18 cellular contexts compared by ENCODE assay signal in the genomic region with DNA sequence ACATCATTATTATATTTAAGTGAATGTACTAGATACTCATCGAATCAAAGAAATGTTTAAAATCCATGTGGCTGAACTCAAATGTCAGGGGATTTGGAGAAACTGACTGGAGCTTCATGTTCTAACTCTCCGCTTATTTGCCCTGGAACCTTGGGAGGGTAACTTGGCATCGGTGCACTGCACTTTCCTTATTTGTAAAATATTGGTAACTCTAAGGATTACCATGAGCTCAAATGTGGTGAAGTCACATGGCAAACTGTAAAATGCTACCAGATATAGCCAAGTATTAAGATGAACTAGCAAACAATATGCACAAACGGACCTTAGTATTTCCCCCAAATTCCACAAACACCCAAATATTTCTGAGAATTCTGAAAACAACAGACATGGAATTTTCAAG.
DNase-seq lines count a peak whose midpoint lies in the region; ATAC-seq and TF ChIP-seq lines count a peak whose summit lies in the region.
"Had no signal": no experiment of that assay in that cellular context is flagged by ENCODE, and none has a peak within 500 bp of the region (broad histone marks: within the 10 kb centered on the region; RNA-seq: fewer than 3 reads in every experiment).

No MANE protein-coding gene starts in this region.

- POLR2A ChIA-PET in T-cell (lab: Charles Lee) = interaction anchor here (0.6 to 3.3 kb wide), 18 partner anchors 9 to 210 kb away, joined by 3 to 29 read pairs (median 4); no protein-coding TSS in a partner anchor
- POLR2A ChIA-PET in Caco-2 (lab: Charles Lee) = no interaction called here
- POLR2A ChIA-PET in OCI-LY7 (lab: Charles Lee) = interaction anchor here (0.6 to 2.9 kb wide), 15 partner anchors 9 to 117 kb away, joined by 3 to 10 read pairs (median 4); no protein-coding TSS in a partner anchor

- H3K4me1 Mint-ChIP-seq in activated T-cell treated with anti-CD3 and anti-CD28 coated beads, Interleukin-2, amount 50 U/mL, for 24 hours (ENCODE audit: low read depth) = peaks cover 100% of the 10 kb centered on the region
- peaks cover 85 to 100% (median 94%) of the 10 kb centered on the region in 3 donors for H3K4me1 Mint-ChIP-seq in T-cell
- peaks cover 66% of the 10 kb centered on the region for H3K4me1 Mint-ChIP-seq in stimulated activated naive CD8-positive, alpha-beta T cell treated with anti-CD3 and anti-CD28 coated beads, Interleukin-15, amount 100 ng/mL, for 72 hours
- H3K4me1 Mint-ChIP-seq in Caco-2 (ENCODE audit: low read depth, unreplicated experiment) = peaks cover 6% of the 10 kb centered on the region

- no peaks in the 10 kb centered on the region for H3K27me3 ChIP-seq in Caco-2 (replicated peaks; ENCODE audit: control insufficient read depth, insufficient read depth, low read length)
- H3K27me3 ChIP-seq: esophagus muscularis mucosa, hepatocyte, suprapubic skin had no signal

- H3K79me2 ChIP-seq in OCI-LY7 (ENCODE audit: insufficient read depth, low read depth, low read length) = peaks cover 100% of the 10 kb centered on the region
- H3K79me2 ChIP-seq: parathyroid adenoma had no signal

- DNase-seq in activated T-cell treated with anti-CD3 and anti-CD28 coated beads, Interleukin-2, amount 50 U/mL, for 24 hours = no peak
- DNase-seq in activated T-cell treated with anti-CD3 and anti-CD28 coated beads, Interleukin-2, amount 50 U/mL, for 1 hour = no peak
- DNase-seq in T-cell (no peak), epithelial cell of prostate (ENCODE audit: low read depth, low spot score) (no peak), Caco-2 (no peak), OCI-LY7 (ENCODE audit: low spot score) (no peak)
- no peak for DNase-seq in stimulated activated naive CD8-positive, alpha-beta T cell treated with anti-CD3 and anti-CD28 coated beads, Interleukin-15, amount 100 ng/mL, for 72 hours
- DNase-seq: aorta, GF-D8, mucosa of descending colon, NCI-H1694, OCI-M1 had no signal

- H3K27me3 Mint-ChIP-seq in activated T-cell treated with anti-CD3 and anti-CD28 coated beads, Interleukin-2, amount 50 U/mL, for 24 hours = no peaks in the 10 kb centered on the region
- no peaks in the 10 kb centered on the region for H3K27me3 Mint-ChIP-seq in T-cell
- H3K27me3 Mint-ChIP-seq in stimulated activated naive CD8-positive, alpha-beta T cell treated with anti-CD3 and anti-CD28 coated beads, Interleukin-15, amount 100 ng/mL, for 72 hours = no peaks in the 10 kb centered on the region
- peaks cover 4% of the 10 kb centered on the region for H3K27me3 Mint-ChIP-seq in Caco-2 (ENCODE audit: insufficient read depth, unreplicated experiment)

- no peak overlapping the region for H2AFZ ChIP-seq in OCI-LY7 (ENCODE audit: low read length)
- H2AFZ ChIP-seq: hepatocyte, parathyroid adenoma had no signal

- H3K36me3 ChIP-seq in Caco-2 (ENCODE audit: control insufficient read depth, insufficient read depth, low read length) (no peaks in the 10 kb centered on the region), OCI-LY7 (ENCODE audit: insufficient read depth, low read length) (peaks cover 100% of the 10 kb centered on the region)
- H3K36me3 ChIP-seq: suprapubic skin had no signal

- CTCF ChIA-PET in T-cell (lab: Charles Lee) = interaction anchor here (0.5 to 5.2 kb wide), 18 partner anchors 8 to 339 kb away, joined by 3 to 45 read pairs (median 3); no protein-coding TSS in a partner anchor
- CTCF ChIA-PET in Caco-2 (lab: Charles Lee) = no interaction called here
- CTCF ChIA-PET in OCI-LY7 (lab: Charles Lee; ENCODE audit: unreplicated experiment) = interaction anchor here (1.0 to 1.4 kb wide), 2 partner anchors 18 to 39 kb away, joined by 3 to 4 read pairs; no protein-coding TSS in a partner anchor

- H3K4me2 ChIP-seq in OCI-LY7 (ENCODE audit: low read length) = no peak overlapping the region; the same call in 1 of the 2 replicates
- H3K4me2 ChIP-seq: hepatocyte had no signal

- no peaks in the 10 kb centered on the region for H3K9me2 ChIP-seq in OCI-LY7 (ENCODE audit: insufficient read depth, low read length)

- no peaks in the 10 kb centered on the region for H3K9me3 Mint-ChIP-seq in activated T-cell treated with anti-CD3 and anti-CD28 coated beads, Interleukin-2, amount 50 U/mL, for 24 hours
- no peaks in the 10 kb centered on the region for H3K9me3 Mint-ChIP-seq in T-cell
- H3K9me3 Mint-ChIP-seq in stimulated activated naive CD8-positive, alpha-beta T cell treated with anti-CD3 and anti-CD28 coated beads, Interleukin-15, amount 100 ng/mL, for 72 hours = no peaks in the 10 kb centered on the region
- no peaks in the 10 kb centered on the region for H3K9me3 Mint-ChIP-seq in Caco-2 (ENCODE audit: unreplicated experiment)
- H3K9me3 Mint-ChIP-seq: dendritic cell treated with granulocyte-macrophage colony-stimulating factor and Interleukin-4, amounts not matched to agents 40 ng/mL and 50 ng/mL, for 4 days had no signal

- peak overlapping the region; percentile 93 for H3K27ac ChIP-seq in epithelial cell of prostate
- H3K27ac ChIP-seq in OCI-LY7 (ENCODE audit: low read depth, low read length, poor library complexity, severe bottlenecking) = no peak overlapping the region
- H3K27ac ChIP-seq: hepatocyte, parathyroid adenoma, suprapubic skin had no signal

- peaks cover 100% of the 10 kb centered on the region for H3K36me3 Mint-ChIP-seq in activated T-cell treated with anti-CD3 and anti-CD28 coated beads, Interleukin-2, amount 50 U/mL, for 24 hours (ENCODE audit: low read depth)
- H3K36me3 Mint-ChIP-seq in T-cell = peaks cover 84% of the 10 kb centered on the region
- peaks cover 4% of the 10 kb centered on the region for H3K36me3 Mint-ChIP-seq in Caco-2 (ENCODE audit: insufficient read depth, unreplicated experiment)

- H4K20me1 ChIP-seq in OCI-LY7 (ENCODE audit: insufficient read depth, low read length) = peaks cover 79% of the 10 kb centered on the region

- H3K9me3 ChIP-seq in Caco-2 (no peaks in the 10 kb centered on the region), OCI-LY7 (ENCODE audit: low read length) (no peaks in the 10 kb centered on the region)
- H3K9me3 ChIP-seq: esophagus muscularis mucosa, mucosa of descending colon, suprapubic skin had no signal

- H3K4me1 ChIP-seq in Caco-2 (no peaks in the 10 kb centered on the region; the same call in 1 of the 2 replicates), OCI-LY7 (ENCODE audit: insufficient read depth, low read length, poor library complexity, severe bottlenecking) (peaks cover 100% of the 10 kb centered on the region)
- H3K4me1 ChIP-seq: parathyroid adenoma had no signal

- BruUV-seq in Caco-2 (replicated peaks; lab: Mats Ljungman, UMichigan) (no TSS peak), OCI-LY7 (replicated peaks; lab: Mats Ljungman, UMichigan) (no TSS peak)

- TF ChIP-seq CTCF in Caco-2 (IDR thresholded peaks at IDR 0.05; ENCODE audit: insufficient read depth in 1 of 2, low read depth in 1 of 2, low read length in 1 of 2, severe bottlenecking in 1 of 2, unreplicated experiment in 1 of 2) (no peak), OCI-LY7 (conservative IDR thresholded peaks at IDR 0.05; ENCODE audit: low read length) (no peak)

- no peak for ATAC-seq in T-cell (replicated peaks in 1 of 4)
- no peak for ATAC-seq in stimulated activated naive CD8-positive, alpha-beta T cell treated with anti-CD3 and anti-CD28 coated beads, Interleukin-15, amount 100 ng/mL, for 72 hours
- ATAC-seq in HG02840 (IDR thresholded peaks at IDR 0.05; ENCODE audit: low FRiP score, unreplicated experiment) = no peak

- peak overlapping the region; percentile 97 for H3K27ac Mint-ChIP-seq in activated T-cell treated with anti-CD3 and anti-CD28 coated beads, Interleukin-2, amount 50 U/mL, for 24 hours
- H3K27ac Mint-ChIP-seq in T-cell (peak overlapping the region; percentile 96 to 98), Caco-2 (ENCODE audit: unreplicated experiment) (no peak overlapping the region)
- peak overlapping the region in 1 of 2 donors; percentile 87 for H3K27ac Mint-ChIP-seq in stimulated activated naive CD8-positive, alpha-beta T cell treated with anti-CD3 and anti-CD28 coated beads, Interleukin-15, amount 100 ng/mL, for 72 hours
- H3K27ac Mint-ChIP-seq: dendritic cell treated with granulocyte-macrophage colony-stimulating factor and Interleukin-4, amounts not matched to agents 40 ng/mL and 50 ng/mL, for 4 days had no signal

- H3K4me3 Mint-ChIP-seq in activated T-cell treated with anti-CD3 and anti-CD28 coated beads, Interleukin-2, amount 50 U/mL, for 24 hours = peak overlapping the region; percentile 96
- peak overlapping the region; percentile 96 to 99 (median 98) for H3K4me3 Mint-ChIP-seq in T-cell
- H3K4me3 Mint-ChIP-seq in stimulated activated naive CD8-positive, alpha-beta T cell treated with anti-CD3 and anti-CD28 coated beads, Interleukin-15, amount 100 ng/mL, for 72 hours = peak overlapping the region; percentile 84 to 90
- no peak overlapping the region for H3K4me3 Mint-ChIP-seq in Caco-2 (ENCODE audit: unreplicated experiment)
- H3K4me3 Mint-ChIP-seq: dendritic cell treated with granulocyte-macrophage colony-stimulating factor and Interleukin-4, amounts not matched to agents 40 ng/mL and 50 ng/mL, for 4 days had no signal

- intact Hi-C loops in Caco-2 (cut with micrococcal nuclease; ENCODE audit: unreplicated experiment) (no loop called here), OCI-LY7 (cut with micrococcal nuclease; ENCODE audit: unreplicated experiment) (no loop called here)

- H3K4me3 ChIP-seq in Caco-2 (ENCODE audit: low read depth, low read length) (no peak overlapping the region), OCI-LY7 (ENCODE audit: low read depth, low read length, poor library complexity, severe bottlenecking) (no peak overlapping the region)
- H3K4me3 ChIP-seq: hepatocyte, mucosa of descending colon had no signal
